Comparison of ENCODE assay signal across 12 cellular contexts in genomic region chr15:39084683-39085530, GRCh38.
DNase-seq lines count a peak whose midpoint lies in the region; ATAC-seq and TF ChIP-seq lines count a peak whose summit lies in the region.
"Had no signal": no experiment of that assay in that cellular context is flagged by ENCODE, and none has a peak within 500 bp of the region (broad histone marks: within the 10 kb centered on the region; RNA-seq: fewer than 3 reads in every experiment).

No MANE protein-coding gene starts in this region.

- TF ChIP-seq CTCF in choroid plexus epithelial cell (conservative IDR thresholded peaks at IDR 0.05; ENCODE audit: low read depth, low read length) (no peak), natural killer cell (IDR thresholded peaks at IDR 0.05) (no peak), vagina (IDR thresholded peaks at IDR 0.05) (no peak)

- H3K27me3 Mint-ChIP-seq in natural killer cell (ENCODE audit: low read depth in 2 of 2) = peaks cover 18 to 20% of the 10 kb centered on the region in 2 donors

- no peaks in the 10 kb centered on the region for H3K27me3 ChIP-seq in vagina

- ATAC-seq in natural killer cell (peak; percentile 40 to 86 (median 77)), HG03354 (IDR thresholded peaks at IDR 0.05; ENCODE audit: poor library complexity, severe bottlenecking, unreplicated experiment) (no peak), GM18873 (IDR thresholded peaks at IDR 0.05; ENCODE audit: low FRiP score, unreplicated experiment) (no peak), HG02885 (IDR thresholded peaks at IDR 0.05; ENCODE audit: poor library complexity, unreplicated experiment) (no peak)

- no peaks in the 10 kb centered on the region for H3K4me1 ChIP-seq in vagina

- peak overlapping the region in 1 of 2 donors; percentile 25 for H3K27ac Mint-ChIP-seq in natural killer cell

- peaks cover 10 to 31% of the 10 kb centered on the region in 2 donors for H3K4me1 Mint-ChIP-seq in natural killer cell

- no peak for TF ChIP-seq POLR2A in vagina (IDR thresholded peaks at IDR 0.05)

- H3K27ac ChIP-seq in vagina = no peak overlapping the region

- H3K4me3 Mint-ChIP-seq in natural killer cell = peak overlapping the region; percentile 28

- H3K9me3 ChIP-seq in vagina = no peaks in the 10 kb centered on the region

- intact Hi-C loops in natural killer cell (cut with micrococcal nuclease) = no loop called here
- intact Hi-C loops in vagina (cut with DNase I) = no loop called here

- H3K9me3 Mint-ChIP-seq in natural killer cell = no peaks in the 10 kb centered on the region

- H3K4me3 ChIP-seq in choroid plexus epithelial cell (ENCODE audit: low read depth, low read length) = no peak overlapping the region
- H3K4me3 ChIP-seq in vagina = no peak overlapping the region

- DNase-seq in D341Med (ENCODE audit: low spot score) = peak; percentile 78
- DNase-seq in NCI-H2171 (lab: John Stamatoyannopoulos, UW) = peak; percentile 74
- DNase-seq in choroid plexus epithelial cell (ENCODE audit: low read depth) = peak; percentile 90
- no peak for DNase-seq in natural killer cell
- no peak for DNase-seq in vagina (ENCODE audit: extremely low spot score in 2 of 2)
- DNase-seq: DMS79 treated with DMSO at 0.1 percent for 48 hours, GOT3, Karpas-422, T1000 had no signal

- no peaks in the 10 kb centered on the region for H3K36me3 Mint-ChIP-seq in natural killer cell

- H3K36me3 ChIP-seq in vagina = no peaks in the 10 kb centered on the region

Comparison
In these comparisons a context has a peak if more than half of its experiments do, and no peak if none do; other contexts are left out.
1. DNase-seq: peak in D341Med (single experiment), NCI-H2171 (single experiment) and choroid plexus epithelial cell (single experiment); none in natural killer cell (single experiment) and vagina (0 of 2).
2. ATAC-seq: peak in natural killer cell (3 of 3); none in HG03354 (single experiment), GM18873 (single experiment) and HG02885 (single experiment).